In the genomic region with DNA sequence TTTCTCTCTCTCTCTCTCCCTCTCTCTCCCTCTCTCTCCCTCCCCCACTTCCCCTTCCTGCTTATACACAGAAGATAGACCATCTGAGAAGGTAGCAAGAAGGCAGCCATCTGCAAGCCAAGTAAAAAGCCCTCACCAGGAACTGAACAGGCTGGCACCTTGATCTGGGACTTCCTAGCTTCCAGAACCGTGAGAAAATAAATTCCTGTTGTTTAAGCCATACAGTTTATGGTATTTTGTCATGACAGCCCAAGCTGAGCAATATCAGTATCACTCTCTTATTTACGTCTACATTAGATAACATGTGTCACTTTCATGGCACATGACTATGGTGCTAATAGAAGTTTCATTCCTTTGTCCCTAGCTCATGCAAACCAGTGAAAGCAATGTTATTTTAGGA, we compare ENCODE assay signal across 11 cellular contexts.
DNase-seq lines count a peak whose midpoint lies in the region; ATAC-seq, FAIRE-seq and TF ChIP-seq lines count a peak whose summit lies in the region.
"Had no signal": no experiment of that assay in that cellular context is flagged by ENCODE, and none has a peak within 500 bp of the region (broad histone marks: within the 10 kb centered on the region; RNA-seq: fewer than 3 reads in every experiment).

No MANE protein-coding gene starts in this region.

- H3K9me3 Mint-ChIP-seq in activated naive CD8-positive, alpha-beta T cell treated with anti-CD3 and anti-CD28 coated beads for 36 hours = no peaks in the 10 kb centered on the region

- no peaks in the 10 kb centered on the region for H3K27me3 Mint-ChIP-seq in activated naive CD8-positive, alpha-beta T cell treated with anti-CD3 and anti-CD28 coated beads for 36 hours

- intact Hi-C loops in right cardiac atrium (cut with DNase I) = no loop called here

- peak overlapping the region; percentile 34 for H3K27ac Mint-ChIP-seq in activated naive CD8-positive, alpha-beta T cell treated with anti-CD3 and anti-CD28 coated beads for 36 hours

- H3K4me3 ChIP-seq in AG04450 (ENCODE audit: low read depth, low read length) (no peak overlapping the region), right cardiac atrium (ENCODE audit: low read length) (no peak overlapping the region)

- ATAC-seq in GM21390 (IDR thresholded peaks at IDR 0.05; ENCODE audit: unreplicated experiment) (peak; percentile 54), right cardiac atrium (peak in 1 of 2 donors; percentile 41)

- H3K27ac ChIP-seq in AG04450 (ENCODE audit: low read depth, low read length) (peak overlapping the region; percentile 93), right cardiac atrium (ENCODE audit: low read length) (peak overlapping the region; percentile 86)

- CTCF ChIA-PET in AG04450 (lab: Charles Lee) = interaction anchor here (0.7 to 1.2 kb wide), 2 partner anchors 14 to 18 kb away, joined by 3 to 5 read pairs; no protein-coding TSS in a partner anchor

- TF ChIP-seq CTCF in AG04450 (IDR thresholded peaks at IDR 0.05; ENCODE audit: low read depth, low read length) (no peak), D721Med (IDR thresholded peaks at IDR 0.05; ENCODE audit: insufficient read depth, missing control alignments) (no peak)

- H3K9me3 ChIP-seq in AG04450 (ENCODE audit: control insufficient read depth, insufficient read depth, low read length) = no peaks in the 10 kb centered on the region; the same call in 1 of the 2 replicates
- no peaks in the 10 kb centered on the region for H3K9me3 ChIP-seq in right cardiac atrium (ENCODE audit: control insufficient read depth, low read length)

- no peak overlapping the region for H3K4me3 Mint-ChIP-seq in activated naive CD8-positive, alpha-beta T cell treated with anti-CD3 and anti-CD28 coated beads for 36 hours

- peaks cover 62% of the 10 kb centered on the region for H3K4me1 Mint-ChIP-seq in activated naive CD8-positive, alpha-beta T cell treated with anti-CD3 and anti-CD28 coated beads for 36 hours

- FAIRE-seq in D721Med (lab: Jason Lieb, UNC) = no peak

- POLR2A ChIA-PET in AG04450 (lab: Yijun Ruan, JAX) = interaction anchor here (0.7 to 1.5 kb wide), 4 partner anchors 8 to 141 kb away, joined by 3 to 11 read pairs (median 4); no protein-coding TSS in a partner anchor

- peak; percentile 71 for DNase-seq in AG04450 (ENCODE audit: low read depth, low spot score)
- no peak for DNase-seq in activated naive CD8-positive, alpha-beta T cell treated with anti-CD3 and anti-CD28 coated beads for 36 hours
- no peak for DNase-seq in right cardiac atrium
- DNase-seq in RKO (ENCODE audit: low spot score) = no peak
- no peak for DNase-seq in NCI-H1417 treated with DMSO at 0.1 percent for 48 hours (lab: John Stamatoyannopoulos, UW)
- no peak for DNase-seq in D721Med (ENCODE audit: insufficient read length, low spot score)
- DNase-seq in NCI-H2196 treated with DMSO at 0.1 percent for 48 hours (lab: John Stamatoyannopoulos, UW; ENCODE audit: unreplicated experiment) = no peak
- DNase-seq: central memory CD4-positive, alpha-beta T cell; head of caudate nucleus; NCI-H187 treated with DMSO at 0.1 percent for 48 hours had no signal

- H3K27me3 ChIP-seq in AG04450 (ENCODE audit: control insufficient read depth, insufficient read depth, low read length) = no peaks in the 10 kb centered on the region
- no peaks in the 10 kb centered on the region for H3K27me3 ChIP-seq in right cardiac atrium (ENCODE audit: control insufficient read depth, insufficient read depth)

- H3K36me3 Mint-ChIP-seq in activated naive CD8-positive, alpha-beta T cell treated with anti-CD3 and anti-CD28 coated beads for 36 hours = peaks cover 75% of the 10 kb centered on the region

- peaks cover 2% of the 10 kb centered on the region for H3K4me1 ChIP-seq in right cardiac atrium (ENCODE audit: control insufficient read depth, insufficient read depth, low read length)

- 37% methylated on average over 2 of the region's 2 CpGs for WGBS in right cardiac atrium
